ENCODE assay signal across 24 cellular contexts in the genomic region with DNA sequence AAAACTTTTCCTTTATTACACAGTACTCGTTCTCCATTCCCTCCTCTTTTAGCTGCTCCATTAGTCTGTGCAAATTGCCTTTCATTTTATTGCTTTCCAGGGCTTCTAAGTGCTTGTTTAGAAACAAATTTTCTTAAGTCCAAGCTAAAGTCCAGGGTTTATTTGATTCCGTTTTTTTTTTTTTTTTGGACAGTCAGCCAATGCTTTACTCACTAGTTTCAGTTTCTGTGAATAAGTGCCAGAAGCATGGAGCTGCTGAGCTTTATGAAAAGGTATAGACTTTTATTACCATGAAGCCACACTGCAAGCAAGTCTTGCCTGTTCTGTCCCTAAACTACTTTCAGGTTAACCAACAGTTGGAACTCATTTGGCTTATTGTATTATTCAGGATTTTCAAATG.
A peak's percentile ranks its signal among the peaks of the same experiment; 100 is the strongest.
DNase-seq lines count a peak whose midpoint lies in the region; ATAC-seq, FAIRE-seq and TF ChIP-seq lines count a peak whose summit lies in the region.
"Had no signal": no experiment of that assay in that cellular context is flagged by ENCODE, and none has a peak within 500 bp of the region (broad histone marks: within the 10 kb centered on the region; RNA-seq: fewer than 3 reads in every experiment).

No MANE protein-coding gene starts in this region.

- H3K9me3 ChIP-seq in liver (ENCODE audit: control insufficient read depth in 4 of 4, low read length in 3 of 4) (no peaks in the 10 kb centered on the region), HepG2 (ENCODE audit: low read length) (no peaks in the 10 kb centered on the region)
- H3K9me3 ChIP-seq in effector memory CD4-positive, alpha-beta T cell (ENCODE audit: control insufficient read depth, low read length) = no peaks in the 10 kb centered on the region
- H3K9me3 ChIP-seq: SJSA1, transverse colon had no signal

- H3K9ac ChIP-seq in liver (ENCODE audit: low read depth in 1 of 2, low read length in 2 of 2) (peak overlapping the region; percentile 27 to 48), HepG2 (ENCODE audit: insufficient read depth, low read depth, low read length) (no peak overlapping the region)
- H3K9ac ChIP-seq: neural progenitor cell had no signal

- CTCF ChIA-PET in HepG2 (lab: Yijun Ruan, JAX; ENCODE audit: low intra/inter-chr PET ratio, low total read pairs) = no interaction called here
- CTCF ChIA-PET in T-cell (lab: Charles Lee) = no interaction called here

- no peak for DNase-seq in HepG2 (ENCODE audit: low spot score)
- peak; percentile 35 for DNase-seq in astrocyte of the spinal cord (ENCODE audit: low read depth, low spot score)
- DNase-seq in left colon = no peak
- no peak for DNase-seq in T-cell
- DNase-seq in cardiac septum (ENCODE audit: low spot score) = no peak
- DNase-seq in effector memory CD4-positive, alpha-beta T cell = no peak
- DNase-seq: activated CD4-positive, CD25-positive, alpha-beta regulatory T cell treated with anti-CD3 and anti-CD28 coated beads, Interleukin-2, amount 50 U/mL, for 72 hours; activated naive CD8-positive, alpha-beta T cell treated with anti-CD3 and anti-CD28 coated beads, Interleukin-2, amount 10 ng/mL, durations not matched to agents 7 days and 5 days; effector CD4-positive, alpha-beta T cell; H7; hypothalamus; kidney glomerular epithelial cell; midbrain; NCI-H1417; stimulated activated naive CD4-positive, alpha-beta T cell treated with Interleukin-2 at 50 U/mL for 16 hours; T1000; transverse colon had no signal

- ATAC-seq in HepG2 (no peak), left colon (peak; percentile 80), HG02852 (IDR thresholded peaks at IDR 0.05; ENCODE audit: unreplicated experiment) (no peak), T-cell (replicated peaks in 1 of 4) (no peak)

- no peaks in the 10 kb centered on the region for H4K20me1 ChIP-seq in HepG2 (ENCODE audit: insufficient read depth, low read length)

- in situ Hi-C loops in HepG2 (cut with HindIII; ENCODE audit: extremely low pct_ligation_motif_present, low pct_unique_long_range_greater_than_20kb) (no loop called here), astrocyte of the spinal cord (cut with HindIII; ENCODE audit: low sequenced_read_pairs) (no loop called here)

- H3K27me3 ChIP-seq in liver (ENCODE audit: control insufficient read depth in 4 of 4, insufficient read depth in 4 of 4, low read length in 3 of 4) = no peaks in the 10 kb centered on the region
- H3K27me3 ChIP-seq in HepG2 (ENCODE audit: control insufficient read depth in 1 of 2, insufficient read depth in 2 of 2, low read length in 2 of 2) = no peaks in the 10 kb centered on the region
- no peaks in the 10 kb centered on the region for H3K27me3 ChIP-seq in effector memory CD4-positive, alpha-beta T cell (replicated peaks; ENCODE audit: control insufficient read depth, insufficient read depth, low read length, poor library complexity, severe bottlenecking)
- H3K27me3 ChIP-seq: cardiac muscle cell, neural progenitor cell, SJSA1, transverse colon had no signal

- no peak for TF ChIP-seq CTCF in liver (IDR thresholded peaks at IDR 0.05; ENCODE audit: low read depth, low read length, missing input control)
- no peak for TF ChIP-seq CTCF in HepG2 (CRISPR knock-in tag; IDR thresholded peaks at IDR 0.05)
- no peak for TF ChIP-seq CTCF in astrocyte of the spinal cord (IDR thresholded peaks at IDR 0.05; ENCODE audit: low read depth, low read length)

- no peaks in the 10 kb centered on the region for H3K27me3 Mint-ChIP-seq in T-cell
- H3K27me3 Mint-ChIP-seq: activated naive CD8-positive, alpha-beta T cell treated with anti-CD3 and anti-CD28 coated beads, Interleukin-2, amount 10 ng/mL, durations not matched to agents 7 days and 5 days had no signal

- H3K27ac ChIP-seq in liver (ENCODE audit: low read depth in 1 of 2, low read length in 2 of 2) (peak overlapping the region; percentile 14 to 41), HepG2 (ENCODE audit: extremely low read length, insufficient read depth, low read length) (no peak overlapping the region)
- H3K27ac ChIP-seq in effector memory CD4-positive, alpha-beta T cell (ENCODE audit: insufficient read depth, low read length, poor library complexity, severe bottlenecking) = no peak overlapping the region
- H3K27ac ChIP-seq: cardiac muscle cell, neural progenitor cell, SJSA1, transverse colon had no signal

- POLR2A ChIA-PET in HepG2 (lab: Yijun Ruan, JAX) = no interaction called here
- POLR2A ChIA-PET in T-cell (lab: Charles Lee) = no interaction called here

- peaks cover 2 to 17% (median 16%) of the 10 kb centered on the region in 3 donors for H3K9me3 Mint-ChIP-seq in T-cell

- BruUV-seq in HepG2 (replicated peaks; lab: Mats Ljungman, UMichigan) = no TSS peak

- no peak for TF ChIP-seq EP300 in HepG2 (IDR thresholded peaks at IDR 0.05; ENCODE audit: low read depth in 2 of 2, low read length in 2 of 2)
- no peak for TF ChIP-seq EP300 in HepG2 (CRISPR knock-in tag; IDR thresholded peaks at IDR 0.05; ENCODE audit: borderline replicate concordance)

- TF ChIP-seq RAD21 in liver (IDR thresholded peaks at IDR 0.05) = peak in 1 of 2 donors; percentile 23
- no peak for TF ChIP-seq RAD21 in HepG2 (CRISPR knock-in tag; IDR thresholded peaks at IDR 0.05)

- intact Hi-C loops in HepG2 (cut with micrococcal nuclease; ENCODE audit: unreplicated experiment) (no loop called here), left colon (cut with DNase I, micrococcal nuclease) (no loop called here), cardiac septum (cut with DNase I) (no loop called here)

- 15% methylated on average over 2 of the region's 2 CpGs for WGBS in liver
- 0% methylated on average over 2 of the region's 2 CpGs for WGBS in HepG2 (ENCODE audit: low lambda C conversion rate)

- peaks cover 0 to 10% (median 4%) of the 10 kb centered on the region in 4 donors for H3K4me1 ChIP-seq in liver (ENCODE audit: control insufficient read depth in 4 of 4, insufficient read depth in 4 of 4, low read length in 3 of 4)
- H3K4me1 ChIP-seq in HepG2 (ENCODE audit: insufficient read depth, low read length) = no peaks in the 10 kb centered on the region
- no peaks in the 10 kb centered on the region for H3K4me1 ChIP-seq in effector memory CD4-positive, alpha-beta T cell (ENCODE audit: control insufficient read depth, insufficient read depth, low read length, poor library complexity, severe bottlenecking)
- H3K4me1 ChIP-seq: SJSA1 had no signal

- FAIRE-seq in HepG2 (lab: Jason Lieb, UNC) = no peak
- FAIRE-seq: A204.1, GM19239 had no signal

- no peak for TF ChIP-seq POLR2A in HepG2 (IDR thresholded peaks at IDR 0.05; ENCODE audit: insufficient read depth in 1 of 2, low read depth in 2 of 2, low read length in 2 of 2)

- no peaks in the 10 kb centered on the region for H3K36me3 Mint-ChIP-seq in T-cell
- H3K36me3 Mint-ChIP-seq: activated naive CD8-positive, alpha-beta T cell treated with anti-CD3 and anti-CD28 coated beads, Interleukin-2, amount 10 ng/mL, durations not matched to agents 7 days and 5 days had no signal

- H3K4me3 Mint-ChIP-seq in T-cell = no peak overlapping the region
- H3K4me3 Mint-ChIP-seq: activated naive CD8-positive, alpha-beta T cell treated with anti-CD3 and anti-CD28 coated beads, Interleukin-2, amount 10 ng/mL, durations not matched to agents 7 days and 5 days; neural progenitor cell had no signal

- H3K36me3 ChIP-seq in liver (ENCODE audit: control insufficient read depth in 4 of 4, insufficient read depth in 3 of 4, low read depth in 1 of 4, low read length in 3 of 4) (no peaks in the 10 kb centered on the region), HepG2 (replicated peaks in 1 of 2; ENCODE audit: control insufficient read depth in 1 of 2, insufficient read depth in 2 of 2, low read length in 2 of 2) (no peaks in the 10 kb centered on the region)
- H3K36me3 ChIP-seq in effector memory CD4-positive, alpha-beta T cell (ENCODE audit: control insufficient read depth, insufficient read depth, low read length) = no peaks in the 10 kb centered on the region
- H3K36me3 ChIP-seq: cardiac muscle cell, neural progenitor cell, SJSA1, transverse colon had no signal

- no peak overlapping the region for H2AFZ ChIP-seq in HepG2 (ENCODE audit: low read length)
- H2AFZ ChIP-seq: neural progenitor cell had no signal

- no peak overlapping the region for H3K27ac Mint-ChIP-seq in T-cell
- H3K27ac Mint-ChIP-seq: activated naive CD8-positive, alpha-beta T cell treated with anti-CD3 and anti-CD28 coated beads, Interleukin-2, amount 10 ng/mL, durations not matched to agents 7 days and 5 days; neural progenitor cell had no signal

- H3K4me1 Mint-ChIP-seq in T-cell = no peaks in the 10 kb centered on the region
- H3K4me1 Mint-ChIP-seq: activated naive CD8-positive, alpha-beta T cell treated with anti-CD3 and anti-CD28 coated beads, Interleukin-2, amount 10 ng/mL, durations not matched to agents 7 days and 5 days; neural progenitor cell had no signal

- H3K4me2 ChIP-seq in HepG2 (ENCODE audit: low read depth, low read length) = no peak overlapping the region
- H3K4me2 ChIP-seq: neural progenitor cell had no signal

- H3K4me3 ChIP-seq in liver (ENCODE audit: low read depth in 1 of 3, low read length in 3 of 3) (peak overlapping the region; percentile 33 to 49 (median 41)), HepG2 (replicated peaks in 1 of 3; ENCODE audit: insufficient read depth in 1 of 3, low read depth in 2 of 3, low read length in 3 of 3) (no peak overlapping the region), astrocyte of the spinal cord (ENCODE audit: low read depth, low read length) (no peak overlapping the region)
- H3K4me3 ChIP-seq in effector memory CD4-positive, alpha-beta T cell (ENCODE audit: insufficient read depth, low read depth, low read length, poor library complexity, severe bottlenecking) = no peak overlapping the region
- H3K4me3 ChIP-seq: cardiac muscle cell, neural progenitor cell, SJSA1 had no signal

- no peaks in the 10 kb centered on the region for H3K79me2 ChIP-seq in HepG2 (ENCODE audit: insufficient read depth, low read length)

TF ChIP-seq in liver, 16 proteins besides CTCF, POLR2A, EP300 and RAD21 (continues in another document):
- TF ChIP-seq NR2F2 (IDR thresholded peaks at IDR 0.05) (no peak), YY1 (IDR thresholded peaks at IDR 0.05) (peak; percentile 49)
- TF ChIP-seq, protein P1, sequence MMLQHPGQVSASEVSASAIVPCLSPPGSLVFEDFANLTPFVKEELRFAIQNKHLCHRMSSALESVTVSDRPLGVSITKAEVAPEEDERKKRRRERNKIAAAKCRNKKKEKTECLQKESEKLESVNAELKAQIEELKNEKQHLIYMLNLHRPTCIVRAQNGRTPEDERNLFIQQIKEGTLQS (IDR thresholded peaks at IDR 0.05) = peak; percentile 18

Comparison
In these comparisons a context has a peak if more than half of its experiments do, and no peak if none do; other contexts are left out.
1. H3K27ac ChIP-seq: peak in liver (2 of 2); none in HepG2 (single experiment) and effector memory CD4-positive, alpha-beta T cell (single experiment).
2. H3K4me3 ChIP-seq: peak in liver (3 of 3); none in HepG2 (0 of 3), astrocyte of the spinal cord (single experiment) and effector memory CD4-positive, alpha-beta T cell (single experiment).